In the genomic region with DNA sequence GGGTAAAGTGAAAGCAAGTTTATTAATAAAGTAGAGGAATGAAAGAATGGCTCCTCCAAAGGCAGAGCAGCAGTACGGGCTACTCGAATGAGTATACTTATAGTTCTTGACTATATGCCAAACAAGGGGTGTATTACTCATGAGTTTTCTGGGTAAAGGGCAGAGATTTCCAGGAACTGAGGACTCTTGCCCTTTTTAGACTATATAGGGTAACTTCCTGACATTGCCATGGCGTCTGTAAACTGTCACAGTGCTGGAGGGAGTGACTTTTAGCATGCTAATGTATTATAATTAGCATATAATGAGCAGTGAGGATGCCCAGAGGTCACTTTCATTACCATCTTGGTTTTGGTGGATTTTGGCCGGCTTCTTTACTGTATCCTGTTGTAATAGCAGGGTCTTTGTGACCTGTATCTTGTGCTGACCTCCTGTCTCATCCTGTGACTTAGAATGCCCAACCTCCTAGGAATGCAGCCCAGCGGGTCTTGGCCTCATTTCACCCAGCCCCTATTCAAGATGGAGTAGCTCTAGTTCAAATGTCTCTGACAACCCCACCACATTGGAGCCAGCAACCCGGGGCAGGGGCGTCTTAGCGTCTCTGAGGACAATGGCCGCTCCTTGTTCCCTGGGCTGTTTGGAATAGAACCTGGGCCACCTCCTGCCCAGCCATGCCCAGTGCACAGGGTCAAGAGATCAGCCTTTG, we compare ENCODE assay signal across 14 cellular contexts. TPM values are rescaled to one million over a fixed set of nuclear protein-coding genes. Genes with fewer than 3 reads are reported as not detected.
A peak's percentile ranks its signal among the peaks of the same experiment; 100 is the strongest.
DNase-seq lines count a peak whose midpoint lies in the region; ATAC-seq and TF ChIP-seq lines count a peak whose summit lies in the region.
"Had no signal": no experiment of that assay in that cellular context is flagged by ENCODE, and none has a peak within 500 bp of the region (broad histone marks: within the 10 kb centered on the region; RNA-seq: fewer than 3 reads in every experiment).

No MANE protein-coding gene starts in this region.

- H3K4me3 ChIP-seq in fibroblast of the aortic adventitia (ENCODE audit: low read depth, low read length), result no peak overlapping the region
- H3K4me3 ChIP-seq in PC-9, result no peak overlapping the region
- H3K4me3 ChIP-seq: prostate gland had no signal

- peak; percentile 27 for DNase-seq in A172 (ENCODE audit: low spot score)
- DNase-seq in H4 (ENCODE audit: low spot score), result peak; percentile 58
- peak; percentile 8 to 33 for DNase-seq in activated CD4-positive, alpha-beta T cell treated with anti-CD3 and anti-CD28 coated beads, Interleukin-2, amount 50 U/mL, for 48 hours
- DNase-seq in fibroblast of the aortic adventitia (ENCODE audit: low read depth), result peak; percentile 31
- no peak for DNase-seq in PC-9
- DNase-seq in DMS 273 treated with DMSO at 0.1 percent for 48 hours (lab: John Stamatoyannopoulos, UW), result no peak
- no peak for DNase-seq in AG08396 (ENCODE audit: low spot score)
- DNase-seq: effector CD8-positive, alpha-beta T cell; mammary epithelial cell; NCI-H2107 had no signal

- no peak overlapping the region for H3K4me2 ChIP-seq in PC-9

- H3K27ac ChIP-seq in PC-9, result no peak overlapping the region
- H3K27ac ChIP-seq: C4-2B, prostate gland, VCaP had no signal

- peaks cover 9% of the 10 kb centered on the region; the same call in 1 of the 2 replicates for H3K4me1 ChIP-seq in PC-9 (replicated peaks; ENCODE audit: insufficient read depth)
- H3K4me1 ChIP-seq: prostate gland had no signal

- no peaks in the 10 kb centered on the region for H3F3A ChIP-seq in PC-9 (ENCODE audit: insufficient read depth, low read depth)

- peaks cover 24% of the 10 kb centered on the region for H3K27me3 ChIP-seq in PC-9 (ENCODE audit: insufficient read depth, low read depth)

- H3K36me3 ChIP-seq in PC-9 (ENCODE audit: low read depth), result no peaks in the 10 kb centered on the region
- H3K36me3 ChIP-seq: prostate gland had no signal

- TF ChIP-seq CTCF in fibroblast of the aortic adventitia (IDR thresholded peaks at IDR 0.05; ENCODE audit: insufficient read depth, low read length) (no peak), PC-9 (conservative IDR thresholded peaks at IDR 0.05) (no peak)

- ATAC-seq in esophagus mucosa, result no peak

- POLR2A ChIA-PET in PC-9 (lab: Charles Lee; ENCODE audit: unreplicated experiment), result no interaction called here

- BruUV-seq in PC-9 (replicated peaks; lab: Mats Ljungman, UMichigan), result no TSS peak

- no peaks in the 10 kb centered on the region for H3K9me3 ChIP-seq in PC-9 (ENCODE audit: insufficient read depth, low read depth)
- H3K9me3 ChIP-seq: prostate gland had no signal

- H3K79me2 ChIP-seq in PC-9 (ENCODE audit: low read depth), result no peaks in the 10 kb centered on the region

- intact Hi-C loops in PC-9 (cut with micrococcal nuclease; ENCODE audit: unreplicated experiment), result loop anchor here (10.0 kb wide), 1 partner anchor 626 kb away; no protein-coding TSS in a partner anchor

- no peaks in the 10 kb centered on the region for H4K20me1 ChIP-seq in PC-9 (ENCODE audit: insufficient read depth)

- H3K9me2 ChIP-seq in PC-9 (ENCODE audit: insufficient read depth), result no peaks in the 10 kb centered on the region

- CTCF ChIA-PET in PC-9 (lab: Charles Lee), result no interaction called here

- no peak overlapping the region for H2AFZ ChIP-seq in PC-9

RNA-seq across cellular contexts. Expression of gene CD82, which starts 34.9 kb away (rescaled TPM):
- total RNA-seq in A172 (2014; rRNA removed; shearing (Covaris generic)), result 26.8 and 40.3 TPM in 2 replicates
- total RNA-seq in H4 (2014; rRNA removed; shearing (Covaris generic)), result 6.7 and 15.7 TPM in 2 replicates
- total RNA-seq in fibroblast of the aortic adventitia (ENCODE audit: low replicate concordance) (2.6 and 4.5 TPM in 2 replicates), esophagus mucosa (292 TPM), PC-9 (2021) (30.7 and 46.0 TPM in 2 replicates)

Comparison
In these comparisons a context has a peak if more than half of its experiments do, and no peak if none do; other contexts are left out.
1. DNase-seq: peak in A172 (single experiment), H4 (single experiment), activated CD4-positive, alpha-beta T cell treated with anti-CD3 and anti-CD28 coated beads, Interleukin-2, amount 50 U/mL, for 48 hours (2 of 2) and fibroblast of the aortic adventitia (single experiment); none in PC-9 (0 of 2), DMS 273 treated with DMSO at 0.1 percent for 48 hours (single experiment) and AG08396 (single experiment).